Comparison of ENCODE assay signal across 9 cellular contexts in the genomic region with DNA sequence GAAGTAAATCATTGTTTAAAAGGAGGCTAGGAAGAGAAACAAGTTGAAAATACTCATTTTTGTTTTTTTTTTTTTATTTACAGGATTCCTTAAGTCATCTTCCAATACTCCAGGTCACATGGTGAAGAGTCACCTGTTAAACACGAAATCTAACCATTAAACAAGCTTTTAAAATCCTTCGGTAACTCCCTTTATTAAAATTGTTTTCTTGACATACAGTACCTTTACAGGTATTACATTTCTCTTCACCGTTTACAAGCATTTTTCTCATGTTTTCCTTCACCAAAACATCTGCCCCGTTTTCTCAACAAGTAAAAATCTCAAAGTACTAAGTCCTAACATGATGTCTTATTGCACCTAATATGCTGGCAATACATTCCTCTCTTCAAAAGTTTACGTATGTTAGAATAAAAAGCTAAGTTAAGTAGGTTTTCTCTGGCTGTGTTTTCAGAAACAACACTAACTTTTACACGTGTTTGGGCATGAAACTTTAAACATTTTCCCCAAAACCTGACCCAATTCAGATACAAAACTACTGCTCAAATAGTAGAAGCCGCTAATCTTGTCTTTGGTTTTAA. TPM values are rescaled to one million over a fixed set of nuclear protein-coding genes. Genes with fewer than 3 reads are reported as not detected.
DNase-seq lines count a peak whose midpoint lies in the region; ATAC-seq lines count a peak whose summit lies in the region.
"Had no signal": no experiment of that assay in that cellular context is flagged by ENCODE, and none has a peak within 500 bp of the region (broad histone marks: within the 10 kb centered on the region; RNA-seq: fewer than 3 reads in every experiment).

No MANE protein-coding gene starts in this region.

- H3K27ac ChIP-seq in subcutaneous abdominal adipose tissue (ENCODE audit: low read depth, low read length) = peak overlapping the region; percentile 79

- H3K4me3 ChIP-seq in iPS-18c (ENCODE audit: insufficient read depth, low read depth, low read length) (peak overlapping the region; percentile 77), subcutaneous abdominal adipose tissue (ENCODE audit: low read depth in 1 of 5, low read length in 5 of 5) (peak overlapping the region; percentile 89 to 92 (median 90))

- H3K4me1 ChIP-seq in subcutaneous abdominal adipose tissue (ENCODE audit: control insufficient read depth in 5 of 5, insufficient read depth in 5 of 5, low read length in 5 of 5) = peaks cover 2 to 46% (median 43%) of the 10 kb centered on the region in 5 donors

- H3K27ac Mint-ChIP-seq in T-helper 2 cell treated with Interferon-gamma antibody and Interleukin-4, amounts not matched to agents 5 μg/mL and 100 μg/mL, for 36 hours = peak overlapping the region; percentile 80
- H3K27ac Mint-ChIP-seq in activated CD4-positive, alpha-beta memory T cell treated with anti-CD3 and anti-CD28 coated beads, Interleukin-2, amount 10 ng/mL, durations not matched to agents 7 days and 5 days = peak overlapping the region; percentile 80

- peak overlapping the region; percentile 79 to 93 (median 89) for H3K9ac ChIP-seq in subcutaneous abdominal adipose tissue (ENCODE audit: low read length in 5 of 5)

- CTCF ChIA-PET in activated CD4-positive, alpha-beta memory T cell treated with anti-CD3 and anti-CD28 coated beads, Interleukin-2, amount 10 ng/mL, durations not matched to agents 7 days and 5 days (lab: Charles Lee) = interaction anchor here (0.7 to 2.6 kb wide), 3 partner anchors 23 to 62 kb away, joined by 3 to 21 read pairs (median 9); no protein-coding TSS in a partner anchor

- H3K27me3 Mint-ChIP-seq in T-helper 2 cell treated with Interferon-gamma antibody and Interleukin-4, amounts not matched to agents 5 μg/mL and 100 μg/mL, for 36 hours (ENCODE audit: low read depth) = no peaks in the 10 kb centered on the region
- no peaks in the 10 kb centered on the region for H3K27me3 Mint-ChIP-seq in activated CD4-positive, alpha-beta memory T cell treated with anti-CD3 and anti-CD28 coated beads, Interleukin-2, amount 10 ng/mL, durations not matched to agents 7 days and 5 days

- ATAC-seq in HG03025 (IDR thresholded peaks at IDR 0.05; ENCODE audit: low FRiP score, unreplicated experiment) = no peak

- DNase-seq in T-helper 2 cell treated with Interferon-gamma antibody and Interleukin-4, amounts not matched to agents 5 μg/mL and 100 μg/mL, for 36 hours (ENCODE audit: low spot score) = no peak
- no peak for DNase-seq in T-helper 2 cell
- no peak for DNase-seq in activated CD4-positive, alpha-beta memory T cell treated with anti-CD3 and anti-CD28 coated beads, Interleukin-2, amount 10 ng/mL, durations not matched to agents 7 days and 5 days
- DNase-seq in iPS-NIHi7 (ENCODE audit: extremely low spot score) = no peak
- DNase-seq in stimulated activated CD4-positive, alpha-beta T cell treated with anti-CD3 and anti-CD28 coated beads, Interleukin-12 subunit alpha, Interleukin-12 subunit beta, amount 100 ng/mL, for 4 hours = no peak
- DNase-seq: DMS 273 treated with DMSO at 0.1 percent for 48 hours had no signal

- no peaks in the 10 kb centered on the region for H3K27me3 ChIP-seq in subcutaneous abdominal adipose tissue (ENCODE audit: control insufficient read depth in 5 of 5, insufficient read depth in 4 of 5, low read length in 5 of 5)

- no peaks in the 10 kb centered on the region for H3K9me3 ChIP-seq in iPS-18c (ENCODE audit: control insufficient read depth, insufficient read depth, low read length)
- H3K9me3 ChIP-seq in subcutaneous abdominal adipose tissue (ENCODE audit: control insufficient read depth in 5 of 5, low read length in 5 of 5) = no peaks in the 10 kb centered on the region

- H3K4me3 Mint-ChIP-seq in T-helper 2 cell treated with Interferon-gamma antibody and Interleukin-4, amounts not matched to agents 5 μg/mL and 100 μg/mL, for 36 hours = peak overlapping the region; percentile 84
- H3K4me3 Mint-ChIP-seq in activated CD4-positive, alpha-beta memory T cell treated with anti-CD3 and anti-CD28 coated beads, Interleukin-2, amount 10 ng/mL, durations not matched to agents 7 days and 5 days = no peak overlapping the region

- H3K36me3 Mint-ChIP-seq in T-helper 2 cell treated with Interferon-gamma antibody and Interleukin-4, amounts not matched to agents 5 μg/mL and 100 μg/mL, for 36 hours (ENCODE audit: low read depth) = peaks cover 30% of the 10 kb centered on the region
- peaks cover 39% of the 10 kb centered on the region for H3K36me3 Mint-ChIP-seq in activated CD4-positive, alpha-beta memory T cell treated with anti-CD3 and anti-CD28 coated beads, Interleukin-2, amount 10 ng/mL, durations not matched to agents 7 days and 5 days (ENCODE audit: low read depth)

- POLR2A ChIA-PET in activated CD4-positive, alpha-beta memory T cell treated with anti-CD3 and anti-CD28 coated beads, Interleukin-2, amount 10 ng/mL, durations not matched to agents 7 days and 5 days (lab: Charles Lee) = interaction anchor here (0.7 to 2.8 kb wide), 11 partner anchors 12 to 301 kb away, joined by 3 to 17 read pairs (median 4); a partner anchor contains a TSS

- no peaks in the 10 kb centered on the region for H3K9me3 Mint-ChIP-seq in T-helper 2 cell treated with Interferon-gamma antibody and Interleukin-4, amounts not matched to agents 5 μg/mL and 100 μg/mL, for 36 hours
- H3K9me3 Mint-ChIP-seq in activated CD4-positive, alpha-beta memory T cell treated with anti-CD3 and anti-CD28 coated beads, Interleukin-2, amount 10 ng/mL, durations not matched to agents 7 days and 5 days = no peaks in the 10 kb centered on the region

- H3K36me3 ChIP-seq in subcutaneous abdominal adipose tissue (ENCODE audit: control insufficient read depth in 5 of 5, insufficient read depth in 5 of 5, low read length in 5 of 5) = no peaks in the 10 kb centered on the region

- peaks cover 42% of the 10 kb centered on the region for H3K4me1 Mint-ChIP-seq in T-helper 2 cell treated with Interferon-gamma antibody and Interleukin-4, amounts not matched to agents 5 μg/mL and 100 μg/mL, for 36 hours (ENCODE audit: low read depth)
- peaks cover 49% of the 10 kb centered on the region for H3K4me1 Mint-ChIP-seq in activated CD4-positive, alpha-beta memory T cell treated with anti-CD3 and anti-CD28 coated beads, Interleukin-2, amount 10 ng/mL, durations not matched to agents 7 days and 5 days

RNA-seq across cellular contexts. Expression of a gene that starts 1.1 kb away (rescaled TPM):
- 100 to 1,000 TPM; 141 to 147 TPM for total RNA-seq in activated CD4-positive, alpha-beta memory T cell treated with anti-CD3 and anti-CD28 coated beads, Interleukin-2, amount 10 ng/mL, durations not matched to agents 7 days and 5 days
